ENCODE assay signal across 1 cellular context in genomic region chr16:21654881-21655280, GRCh38.
TF ChIP-seq lines count a peak whose summit lies in the region.

No MANE protein-coding gene starts in this region.

TF ChIP-seq in HEK293, 187 proteins besides CTCF, POLR2A, EP300 and RAD21 (continued from another document):
- peak; percentile 25; the same call in 1 of the 2 replicates for TF ChIP-seq PRDM10 (tag by site-specific recombination; IDR thresholded peaks at IDR 0.05)
- no peak for TF ChIP-seq ZBTB6 (tag by site-specific recombination; IDR thresholded peaks at IDR 0.05)
